ENCODE assay signal across 14 cellular contexts in the genomic region with DNA sequence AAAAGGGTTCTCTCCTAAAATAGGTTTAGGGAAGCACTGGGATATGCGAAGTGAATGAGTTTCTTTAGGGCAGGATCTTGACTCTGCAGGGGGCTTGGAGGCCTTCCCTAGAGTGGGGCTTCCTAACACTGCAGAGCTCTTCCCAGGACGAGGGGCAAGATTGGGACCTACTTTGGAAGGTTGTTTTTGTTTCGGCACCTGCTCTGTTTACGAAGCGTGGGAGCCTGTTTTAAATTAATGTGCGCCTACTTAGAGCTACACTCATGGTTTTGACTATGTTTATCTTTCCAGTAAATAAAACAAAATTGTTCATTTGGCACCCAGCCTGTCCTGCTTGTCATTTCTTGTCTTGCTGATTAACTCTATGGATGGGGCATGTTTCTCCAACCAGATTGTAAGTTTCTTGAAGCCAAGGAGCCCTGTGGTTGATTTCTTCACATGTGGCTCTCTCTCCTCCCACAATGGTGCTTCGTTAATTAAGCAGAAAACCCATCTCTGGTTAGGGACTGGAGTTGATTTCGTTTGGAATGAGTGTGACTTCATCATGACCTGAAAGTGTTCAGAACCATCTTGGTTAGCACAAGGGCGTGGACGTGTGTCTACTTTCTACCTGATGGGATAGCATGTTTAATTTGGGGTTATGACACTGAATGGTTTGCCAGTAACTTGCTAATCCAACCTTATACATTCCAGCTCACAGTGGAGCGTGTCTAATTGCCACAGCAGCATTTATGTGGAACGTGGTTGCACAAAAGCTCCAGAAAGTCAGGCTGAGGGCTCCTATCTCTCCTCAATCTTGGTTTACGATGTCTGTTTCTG.
DNase-seq lines count a peak whose midpoint lies in the region; TF ChIP-seq lines count a peak whose summit lies in the region.
"Had no signal": no experiment of that assay in that cellular context is flagged by ENCODE, and none has a peak within 500 bp of the region (broad histone marks: within the 10 kb centered on the region; RNA-seq: fewer than 3 reads in every experiment).

No MANE protein-coding gene starts in this region.

- TF ChIP-seq POLR2A in breast epithelium (IDR thresholded peaks at IDR 0.05), result no peak
- no peak for TF ChIP-seq POLR2A in tibial nerve (IDR thresholded peaks at IDR 0.05)

- TF ChIP-seq EP300 in tibial nerve (IDR thresholded peaks at IDR 0.05), result no peak

- intact Hi-C loops in breast epithelium (cut with DNase I; ENCODE audit: low total_unique reads), result no loop called here

- H3K36me3 ChIP-seq in breast epithelium (no peaks in the 10 kb centered on the region), tibial nerve (no peaks in the 10 kb centered on the region), brain microvascular endothelial cell (replicated peaks) (no peaks in the 10 kb centered on the region)

- H3K27me3 ChIP-seq in breast epithelium (no peaks in the 10 kb centered on the region), tibial nerve (no peaks in the 10 kb centered on the region), brain microvascular endothelial cell (replicated peaks) (no peaks in the 10 kb centered on the region)

- DNase-seq in DMS 273 (lab: John Stamatoyannopoulos, UW; ENCODE audit: unreplicated experiment) (peak; percentile 33), DMS 273 treated with DMSO at 0.1 percent for 48 hours (lab: John Stamatoyannopoulos, UW) (no peak), breast epithelium (ENCODE audit: low spot score in 2 of 2) (no peak), left kidney (ENCODE audit: low read depth, low spot score) (peak; percentile 82), tibial nerve (ENCODE audit: low spot score in 2 of 2) (no peak), brain microvascular endothelial cell (no peak), hepatic stellate cell (ENCODE audit: low spot score) (no peak), activated gamma-delta T cell (lab: John Stamatoyannopoulos, UW) (no peak)
- DNase-seq: activated naive CD4-positive, alpha-beta T cell; hippocampal formation; NCI-H446 treated with DMSO at 0.1 percent for 48 hours; SK-N-SH; small intestine had no signal

- H3K9me3 ChIP-seq in breast epithelium, result no peaks in the 10 kb centered on the region
- H3K9me3 ChIP-seq in tibial nerve, result no peaks in the 10 kb centered on the region
- H3K9me3 ChIP-seq: SK-N-SH had no signal

- H3K27ac ChIP-seq in breast epithelium (peak overlapping the region; percentile 51 to 82), tibial nerve (peak overlapping the region in 3 of 4 donors; percentile 5 to 71 (median 12)), brain microvascular endothelial cell (no peak overlapping the region)
- H3K27ac ChIP-seq: 22Rv1 had no signal

- H3K4me3 ChIP-seq in breast epithelium, result no peak overlapping the region
- H3K4me3 ChIP-seq in tibial nerve, result no peak overlapping the region
- H3K4me3 ChIP-seq in brain microvascular endothelial cell (ENCODE audit: low read depth, low read length), result no peak overlapping the region

- in situ Hi-C loops in brain microvascular endothelial cell (cut with HindIII; ENCODE audit: low pct_ligation_motif_present, low sequenced_read_pairs), result no loop called here

- TF ChIP-seq CTCF in breast epithelium (IDR thresholded peaks at IDR 0.05), result no peak
- no peak for TF ChIP-seq CTCF in tibial nerve (IDR thresholded peaks at IDR 0.05)
- TF ChIP-seq CTCF in brain microvascular endothelial cell (IDR thresholded peaks at IDR 0.05; ENCODE audit: low read depth, low read length, missing control alignments), result no peak

- H3K4me1 ChIP-seq in breast epithelium (peaks cover 1 to 3% of the 10 kb centered on the region in 2 donors), tibial nerve (peaks cover 0 to 96% (median 13%) of the 10 kb centered on the region in 4 donors)

- WGBS in tibial nerve, 2 donors, result 82% methylated on average over 13 of the region's 13 CpGs

Comparison
In these comparisons a context has a peak if more than half of its experiments do, and no peak if none do; other contexts are left out.
1. DNase-seq: peak in DMS 273 (single experiment) and left kidney (single experiment); none in DMS 273 treated with DMSO at 0.1 percent for 48 hours (single experiment), breast epithelium (0 of 2), tibial nerve (0 of 2), brain microvascular endothelial cell (single experiment), hepatic stellate cell (single experiment) and activated gamma-delta T cell (single experiment).